14 cellular contexts compared by ENCODE assay signal in genomic region chr3:4343258-4343657, GRCh38. TPM values are rescaled to one million over a fixed set of nuclear protein-coding genes. Genes with fewer than 3 reads are reported as not detected.
DNase-seq lines count a peak whose midpoint lies in the region; ATAC-seq and TF ChIP-seq lines count a peak whose summit lies in the region.
"Had no signal": no experiment of that assay in that cellular context is flagged by ENCODE, and none has a peak within 500 bp of the region (broad histone marks: within the 10 kb centered on the region; RNA-seq: fewer than 3 reads in every experiment).

No MANE protein-coding gene starts in this region.

- H3K27me3 Mint-ChIP-seq in H9 (ENCODE audit: low read depth) (no peaks in the 10 kb centered on the region), progenitor cell of endocrine pancreas (no peaks in the 10 kb centered on the region)
- H3K27me3 Mint-ChIP-seq: activated B cell treated with CpG ODN at 0.5 μM for 24 hours; activated naive CD8-positive, alpha-beta T cell treated with anti-CD3 and anti-CD28 coated beads, Interleukin-2, amount 10 ng/mL, durations not matched to agents 7 days and 5 days; B cell had no signal

- DNase-seq in AG04449 (ENCODE audit: low read depth, low spot score) (peak; percentile 60), H9 (no peak), fibroblast of villous mesenchyme (ENCODE audit: low read depth) (peak; percentile 44), dermis blood vessel endothelial cell (no peak), mesenteric fat pad (ENCODE audit: low spot score) (no peak), progenitor cell of endocrine pancreas (ENCODE audit: low spot score, unreplicated experiment) (no peak), MM.1S (no peak)
- DNase-seq: activated B cell treated with CpG ODN at 0.5 μM for 24 hours; activated naive CD8-positive, alpha-beta T cell treated with anti-CD3 and anti-CD28 coated beads, Interleukin-2, amount 10 ng/mL, durations not matched to agents 7 days and 5 days; DND-41; NCI-H2081 had no signal

- peak overlapping the region; percentile 56 for H3K23ac ChIP-seq in H9 (ENCODE audit: insufficient read length, low read depth, low read length)

- H2BK20ac ChIP-seq in H9 (ENCODE audit: low read depth, low read length, poor library complexity, severe bottlenecking): no peak overlapping the region

- peak; percentile 96 for ATAC-seq in SK-N-SH treated with all-trans-retinoic acid at 6 μM for 48 hours

- TF ChIP-seq CTCF in AG04449 (IDR thresholded peaks at IDR 0.05; ENCODE audit: insufficient read depth, low read length, missing control alignments): no peak
- no peak for TF ChIP-seq CTCF in H9 (conservative IDR thresholded peaks at IDR 0.05)
- no peak for TF ChIP-seq CTCF in fibroblast of villous mesenchyme (IDR thresholded peaks at IDR 0.05; ENCODE audit: insufficient read depth, low read depth, low read length)
- no peak for TF ChIP-seq CTCF in progenitor cell of endocrine pancreas (IDR thresholded peaks at IDR 0.05; ENCODE audit: unreplicated experiment)
- no peak for TF ChIP-seq CTCF in MM.1S (IDR thresholded peaks at IDR 0.05; ENCODE audit: low read length)

- H4K8ac ChIP-seq in H9 (replicated peaks; ENCODE audit: insufficient read length, low read depth, low read length): no peak overlapping the region

- no peak overlapping the region for H2BK5ac ChIP-seq in H9 (ENCODE audit: insufficient read length, low read length)

- H3K9ac ChIP-seq in H9 (ENCODE audit: extremely low read depth, insufficient read length, low read length): no peak overlapping the region
- H3K9ac ChIP-seq in MM.1S (ENCODE audit: low read length): no peak overlapping the region

- H3K36me3 Mint-ChIP-seq in H9 (ENCODE audit: insufficient read depth in 1 of 3, low read depth in 3 of 3): no peaks in the 10 kb centered on the region; a peak in 1 of 7 replicates
- peaks cover 3% of the 10 kb centered on the region for H3K36me3 Mint-ChIP-seq in progenitor cell of endocrine pancreas (ENCODE audit: insufficient read depth)

- no peaks in the 10 kb centered on the region for H3K9me2 ChIP-seq in MM.1S (replicated peaks; ENCODE audit: insufficient read depth, low read length)

- no peak overlapping the region for H2BK15ac ChIP-seq in H9 (ENCODE audit: low read depth, low read length)

- H3K18ac ChIP-seq in H9 (ENCODE audit: insufficient read length, low read depth, low read length): no peak overlapping the region

- H3K4me1 Mint-ChIP-seq in H9 (peaks cover 7 to 8% of the 10 kb centered on the region in 2 experiments), progenitor cell of endocrine pancreas (ENCODE audit: low read depth) (peaks cover 3% of the 10 kb centered on the region)
- H3K4me1 Mint-ChIP-seq: activated B cell treated with CpG ODN at 0.5 μM for 24 hours, B cell had no signal

- no peak overlapping the region for H3K4me3 Mint-ChIP-seq in H9
- no peak overlapping the region for H3K4me3 Mint-ChIP-seq in progenitor cell of endocrine pancreas (ENCODE audit: low read depth)
- H3K4me3 Mint-ChIP-seq: activated B cell treated with CpG ODN at 0.5 μM for 24 hours; activated naive CD8-positive, alpha-beta T cell treated with anti-CD3 and anti-CD28 coated beads, Interleukin-2, amount 10 ng/mL, durations not matched to agents 7 days and 5 days; B cell had no signal

- POLR2A ChIA-PET in AG04449 (lab: Yijun Ruan, JAX): no interaction called here

- H3K4me2 ChIP-seq in H9 (ENCODE audit: insufficient read depth, insufficient read length, low read length): no peak overlapping the region
- H3K4me2 ChIP-seq in MM.1S (ENCODE audit: low read depth, low read length): no peak overlapping the region

- H4K20me1 ChIP-seq in H9 (ENCODE audit: control insufficient read depth, insufficient read depth, insufficient read length) (no peaks in the 10 kb centered on the region), MM.1S (ENCODE audit: insufficient read depth, low read length) (no peaks in the 10 kb centered on the region)

- no peak overlapping the region for H3K14ac ChIP-seq in H9 (ENCODE audit: insufficient read depth, low read length)

- no peaks in the 10 kb centered on the region for H3K9me3 ChIP-seq in H9 (ENCODE audit: control insufficient read depth, low read depth, low read length)
- H3K9me3 ChIP-seq in MM.1S (replicated peaks; ENCODE audit: insufficient read depth, low read length): no peaks in the 10 kb centered on the region
- H3K9me3 ChIP-seq: tibial nerve had no signal

- no peak overlapping the region for H3K56ac ChIP-seq in H9 (ENCODE audit: insufficient read length, low read depth, low read length)

- H3K4me1 ChIP-seq in H9 (ENCODE audit: insufficient read depth, low read length) (no peaks in the 10 kb centered on the region), MM.1S (ENCODE audit: low read length) (no peaks in the 10 kb centered on the region)

- no peaks in the 10 kb centered on the region for H3K23me2 ChIP-seq in H9 (ENCODE audit: insufficient read length, low read depth, low read length, poor library complexity, severe bottlenecking)

- CTCF ChIA-PET in AG04449 (lab: Yijun Ruan, JAX): interaction anchor here (4.2 to 5.3 kb wide), 2 partner anchors 9 to 289 kb away, joined by 41 to 46 read pairs; no protein-coding TSS in a partner anchor

- no peak overlapping the region for H3K4ac ChIP-seq in H9 (ENCODE audit: low read depth, low read length)

- H2BK12ac ChIP-seq in H9 (ENCODE audit: insufficient read length, low read depth, low read length): no peak overlapping the region

- no peak overlapping the region for H3K4me3 ChIP-seq in AG04449 (ENCODE audit: low read depth, low read length)
- H3K4me3 ChIP-seq in fibroblast of villous mesenchyme (ENCODE audit: low read depth, low read length): no peak overlapping the region
- no peak overlapping the region for H3K4me3 ChIP-seq in MM.1S (ENCODE audit: low read length)
- H3K4me3 ChIP-seq: tibial nerve had no signal

- no peaks in the 10 kb centered on the region for H3K27me3 ChIP-seq in H9 (ENCODE audit: insufficient read depth, low read length)
- H3K27me3 ChIP-seq in MM.1S (replicated peaks; ENCODE audit: insufficient read depth, low read length): no peaks in the 10 kb centered on the region
- H3K27me3 ChIP-seq: tibial nerve had no signal

- no peaks in the 10 kb centered on the region for H3K36me3 ChIP-seq in MM.1S (replicated peaks; ENCODE audit: insufficient read depth, low read length)
- H3K36me3 ChIP-seq: tibial nerve had no signal

- no peaks in the 10 kb centered on the region for H3F3A ChIP-seq in MM.1S (ENCODE audit: insufficient read depth, low read length)

- H3K9me3 Mint-ChIP-seq in H9 (no peaks in the 10 kb centered on the region), progenitor cell of endocrine pancreas (ENCODE audit: low read depth) (peaks cover 12% of the 10 kb centered on the region)
- H3K9me3 Mint-ChIP-seq: activated B cell treated with CpG ODN at 0.5 μM for 24 hours; activated naive CD8-positive, alpha-beta T cell treated with anti-CD3 and anti-CD28 coated beads, Interleukin-2, amount 10 ng/mL, durations not matched to agents 7 days and 5 days had no signal

- H4K91ac ChIP-seq in H9 (ENCODE audit: insufficient read length, low read depth, low read length): no peak overlapping the region

- H2AFZ ChIP-seq in H9 (ENCODE audit: low read length) (no peak overlapping the region), MM.1S (ENCODE audit: low read length) (no peak overlapping the region)

- no peak overlapping the region for H2BK120ac ChIP-seq in H9 (ENCODE audit: low read depth, low read length, poor library complexity, severe bottlenecking)

- no peak overlapping the region for H2AK5ac ChIP-seq in H9 (ENCODE audit: insufficient read length, low read length)

- no peak overlapping the region for H4K5ac ChIP-seq in H9 (ENCODE audit: insufficient read length, low read depth, low read length)

- no peak overlapping the region for H3K27ac ChIP-seq in H9 (ENCODE audit: insufficient read length, low read depth, low read length)
- H3K27ac ChIP-seq in MM.1S (ENCODE audit: low read length): no peak overlapping the region

- H3K79me2 ChIP-seq in H9 (ENCODE audit: insufficient read depth, low read length): no peaks in the 10 kb centered on the region
- no peaks in the 10 kb centered on the region for H3K79me2 ChIP-seq in MM.1S (ENCODE audit: low read length)

- H3T11ph ChIP-seq in H9 (ENCODE audit: low read length): no peak overlapping the region

- no peaks in the 10 kb centered on the region for H3K79me1 ChIP-seq in H9 (ENCODE audit: insufficient read depth, low read depth, low read length, poor library complexity, severe bottlenecking)

- WGBS in H9 (ENCODE audit: extremely low coverage, insufficient read length, low lambda C conversion rate): no CpG with 5 or more reads among the region's 1 CpG

- H3K27ac Mint-ChIP-seq in H9 (no peak overlapping the region), progenitor cell of endocrine pancreas (no peak overlapping the region)
- H3K27ac Mint-ChIP-seq: activated B cell treated with CpG ODN at 0.5 μM for 24 hours; activated naive CD8-positive, alpha-beta T cell treated with anti-CD3 and anti-CD28 coated beads, Interleukin-2, amount 10 ng/mL, durations not matched to agents 7 days and 5 days; B cell had no signal

TF ChIP-seq in SK-N-SH treated with all-trans-retinoic acid at 6 μM for 48 hours, 23 proteins besides CTCF, POLR2A, EP300 and RAD21 (continues in another document):
- TF ChIP-seq GLIS3 (CRISPR knock-in tag; IDR thresholded peaks at IDR 0.05) (no peak), CSDC2 (CRISPR knock-in tag; IDR thresholded peaks at IDR 0.05) (no peak), ISL1 (CRISPR knock-in tag; IDR thresholded peaks at IDR 0.05) (peak; percentile 50; the same call in 1 of the 2 replicates), TOX (CRISPR knock-in tag; IDR thresholded peaks at IDR 0.05; ENCODE audit: borderline replicate concordance) (no peak), ZNF8 (CRISPR knock-in tag; IDR thresholded peaks at IDR 0.05) (no peak), PATZ1 (CRISPR knock-in tag; IDR thresholded peaks at IDR 0.05; ENCODE audit: borderline replicate concordance) (0 out of 2 replicates have a peak, but pooled peaks have one; percentile 21)

RNA-seq across cellular contexts. Expression of gene SETMAR, which starts 40.1 kb away (rescaled TPM):
- total RNA-seq in H9 (2021) (28.6 and 29.1 TPM in 2 replicates), fibroblast of villous mesenchyme (9.1 and 11.3 TPM in 2 replicates), dermis blood vessel endothelial cell (9.1 and 10.6 TPM in 2 replicates), mesenteric fat pad (13.8 TPM), progenitor cell of endocrine pancreas (40.6 and 42.4 TPM in 2 replicates)

Comparison
In these comparisons a context has a peak if more than half of its experiments do, and no peak if none do; other contexts are left out.
1. DNase-seq: peak in AG04449 (single experiment) and fibroblast of villous mesenchyme (single experiment); none in H9 (single experiment), dermis blood vessel endothelial cell (single experiment), mesenteric fat pad (single experiment), progenitor cell of endocrine pancreas (single experiment) and MM.1S (single experiment).